Comparison of ENCODE assay signal across 8 cellular contexts in the genomic region with DNA sequence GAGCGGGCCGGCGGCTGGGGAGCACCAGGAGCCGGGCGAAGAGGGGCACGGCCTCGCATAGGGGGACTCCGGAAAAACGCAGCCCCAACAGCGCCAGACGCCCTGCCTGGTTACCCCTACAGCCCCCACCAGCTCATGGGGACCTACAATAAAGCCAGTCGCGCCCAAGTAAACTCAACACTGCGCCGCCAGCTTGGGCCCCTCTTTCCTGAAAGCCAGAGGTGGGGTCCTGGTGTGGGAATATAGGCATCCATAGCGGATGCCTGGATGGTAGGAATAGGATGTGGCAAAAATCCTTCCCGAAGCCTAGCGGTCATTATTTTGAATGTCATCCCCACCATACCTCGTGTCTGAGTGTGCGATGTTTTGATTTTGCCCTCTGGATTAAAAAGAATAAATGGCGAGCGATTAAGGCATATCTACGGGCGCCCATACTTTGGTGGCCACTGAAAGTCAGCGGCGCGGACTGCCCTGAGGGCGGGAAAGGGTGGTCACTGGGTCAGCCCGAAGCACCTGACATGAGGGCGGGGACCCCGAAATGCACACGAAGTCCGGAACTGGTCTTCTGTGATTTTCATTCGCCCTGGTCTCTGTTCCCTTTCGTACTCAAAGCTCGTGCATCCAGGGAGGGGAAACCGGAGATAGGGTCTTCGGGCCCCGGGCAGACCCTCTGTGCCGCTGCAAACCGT. TPM values are rescaled to one million over a fixed set of nuclear protein-coding genes. Genes with fewer than 3 reads are reported as not detected.
A peak's percentile ranks its signal among the peaks of the same experiment; 100 is the strongest.
DNase-seq lines count a peak whose midpoint lies in the region; ATAC-seq and TF ChIP-seq lines count a peak whose summit lies in the region.

A gene with protein sequence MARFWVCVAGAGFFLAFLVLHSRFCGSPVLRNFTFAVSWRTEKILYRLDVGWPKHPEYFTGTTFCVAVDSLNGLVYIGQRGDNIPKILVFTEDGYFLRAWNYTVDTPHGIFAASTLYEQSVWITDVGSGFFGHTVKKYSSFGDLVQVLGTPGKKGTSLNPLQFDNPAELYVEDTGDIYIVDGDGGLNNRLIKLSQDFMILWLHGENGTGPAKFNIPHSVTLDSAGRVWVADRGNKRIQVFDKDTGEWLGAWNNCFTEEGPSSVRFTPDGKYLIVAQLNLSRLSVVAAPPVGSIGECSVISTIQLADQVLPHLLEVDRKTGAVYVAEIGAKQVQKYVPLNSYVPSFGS (plus strand): TSS at position 577 of the 689 bp plus-strand sequence. CDS start 184 bp downstream, outside the sequence.
A gene (minus strand): TSS at position 210 of the 689 bp plus-strand sequence. CDS start 847 bp downstream, outside the sequence.

- TF ChIP-seq CTCF in BE2C (IDR thresholded peaks at IDR 0.05; ENCODE audit: low read depth, low read length) (no peak), liver (IDR thresholded peaks at IDR 0.05; ENCODE audit: low read depth, low read length, missing input control) (no peak)

- TF ChIP-seq RAD21 in liver (IDR thresholded peaks at IDR 0.05) = no peak

- H3K27ac ChIP-seq in liver (ENCODE audit: low read depth in 1 of 2, low read length in 2 of 2) = peak within 1 kb of the TSS; percentile 79 to 96

- peak; percentile 82 for DNase-seq in BE2C
- peak; percentile 81 for DNase-seq in NCI-H774 (lab: John Stamatoyannopoulos, UW)
- DNase-seq in activated CD4-positive, alpha-beta T cell treated with anti-CD3 and anti-CD28 coated beads, Interleukin-2, amount 50 U/mL, for 48 hours = peak; percentile 84 to 85
- peak; percentile 80 to 89 for DNase-seq in dermis microvascular lymphatic vessel endothelial cell (ENCODE audit: low read depth in 2 of 2)
- DNase-seq in stimulated activated CD4-positive, alpha-beta T cell treated with anti-CD3 and anti-CD28 coated beads, Interleukin-4, amount 100 ng/mL, for 24 hours = peak; percentile 81

- WGBS in liver = under 1% methylated on average over 41 of the region's 41 CpGs

- H3K27me3 ChIP-seq in BE2C = no peaks in the 10 kb centered on the region
- no peaks in the 10 kb centered on the region for H3K27me3 ChIP-seq in liver (ENCODE audit: control insufficient read depth in 4 of 4, insufficient read depth in 4 of 4, low read length in 3 of 4)

- H3K4me3 ChIP-seq in BE2C (ENCODE audit: low read depth, low read length) (peak within 1 kb of the TSS; percentile 97), liver (ENCODE audit: low read depth in 1 of 3, low read length in 3 of 3) (peak within 1 kb of the TSS; percentile 63 to 100 (median 90))

- peak; percentile 83 for ATAC-seq in GM19324 (IDR thresholded peaks at IDR 0.05; ENCODE audit: low FRiP score, unreplicated experiment)
- ATAC-seq in HG03469 (IDR thresholded peaks at IDR 0.05; ENCODE audit: unreplicated experiment) = peak; percentile 38

- H3K9ac ChIP-seq in liver (ENCODE audit: low read depth in 1 of 2, low read length in 2 of 2) = peak within 1 kb of the TSS; percentile 71 to 85

- H3K4me1 ChIP-seq in BE2C (no peaks in the 10 kb centered on the region), liver (ENCODE audit: control insufficient read depth in 4 of 4, insufficient read depth in 4 of 4, low read length in 3 of 4) (peaks cover 6 to 49% (median 30%) of the 10 kb centered on the region in 4 donors)

- H3K36me3 ChIP-seq in BE2C (no peaks in the 10 kb centered on the region; the same call in 1 of the 2 replicates), liver (ENCODE audit: control insufficient read depth in 4 of 4, insufficient read depth in 3 of 4, low read depth in 1 of 4, low read length in 3 of 4) (no peaks in the 10 kb centered on the region)

- H3K9me3 ChIP-seq in BE2C = no peaks in the 10 kb centered on the region
- H3K9me3 ChIP-seq in liver (ENCODE audit: control insufficient read depth in 4 of 4, low read length in 3 of 4) = no peaks in the 10 kb centered on the region

TF ChIP-seq in liver, 16 proteins besides CTCF, POLR2A, EP300 and RAD21:
- TF ChIP-seq, protein P1, sequence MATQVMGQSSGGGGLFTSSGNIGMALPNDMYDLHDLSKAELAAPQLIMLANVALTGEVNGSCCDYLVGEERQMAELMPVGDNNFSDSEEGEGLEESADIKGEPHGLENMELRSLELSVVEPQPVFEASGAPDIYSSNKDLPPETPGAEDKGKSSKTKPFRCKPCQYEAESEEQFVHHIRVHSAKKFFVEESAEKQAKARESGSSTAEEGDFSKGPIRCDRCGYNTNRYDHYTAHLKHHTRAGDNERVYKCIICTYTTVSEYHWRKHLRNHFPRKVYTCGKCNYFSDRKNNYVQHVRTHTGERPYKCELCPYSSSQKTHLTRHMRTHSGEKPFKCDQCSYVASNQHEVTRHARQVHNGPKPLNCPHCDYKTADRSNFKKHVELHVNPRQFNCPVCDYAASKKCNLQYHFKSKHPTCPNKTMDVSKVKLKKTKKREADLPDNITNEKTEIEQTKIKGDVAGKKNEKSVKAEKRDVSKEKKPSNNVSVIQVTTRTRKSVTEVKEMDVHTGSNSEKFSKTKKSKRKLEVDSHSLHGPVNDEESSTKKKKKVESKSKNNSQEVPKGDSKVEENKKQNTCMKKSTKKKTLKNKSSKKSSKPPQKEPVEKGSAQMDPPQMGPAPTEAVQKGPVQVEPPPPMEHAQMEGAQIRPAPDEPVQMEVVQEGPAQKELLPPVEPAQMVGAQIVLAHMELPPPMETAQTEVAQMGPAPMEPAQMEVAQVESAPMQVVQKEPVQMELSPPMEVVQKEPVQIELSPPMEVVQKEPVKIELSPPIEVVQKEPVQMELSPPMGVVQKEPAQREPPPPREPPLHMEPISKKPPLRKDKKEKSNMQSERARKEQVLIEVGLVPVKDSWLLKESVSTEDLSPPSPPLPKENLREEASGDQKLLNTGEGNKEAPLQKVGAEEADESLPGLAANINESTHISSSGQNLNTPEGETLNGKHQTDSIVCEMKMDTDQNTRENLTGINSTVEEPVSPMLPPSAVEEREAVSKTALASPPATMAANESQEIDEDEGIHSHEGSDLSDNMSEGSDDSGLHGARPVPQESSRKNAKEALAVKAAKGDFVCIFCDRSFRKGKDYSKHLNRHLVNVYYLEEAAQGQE (IDR thresholded peaks at IDR 0.05) = peak; percentile 69
- TF ChIP-seq TAF1 (conservative IDR thresholded peaks at IDR 0.05) (peak; percentile 69), FOXA1 (IDR thresholded peaks at IDR 0.05) (no peak), NR2F2 (IDR thresholded peaks at IDR 0.05) (peak; percentile 74), HNF4A (conservative IDR thresholded peaks at IDR 0.05) (peak in 1 of 2 donors; percentile 57), RXRA (IDR thresholded peaks at IDR 0.05) (peak; percentile 35 to 52), FOXA2 (IDR thresholded peaks at IDR 0.05) (no peak), SP1 (IDR thresholded peaks at IDR 0.05) (no peak), JUND (IDR thresholded peaks at IDR 0.05) (peak in 1 of 2 donors; percentile 16), GABPA (IDR thresholded peaks at IDR 0.05 in 1 of 2, conservative IDR thresholded peaks at IDR 0.05 in 1 of 2) (peak; percentile 18 to 66), EGR1 (IDR thresholded peaks at IDR 0.05; ENCODE audit: low read depth in 2 of 2) (no peak), HNF4G (IDR thresholded peaks at IDR 0.05) (no peak), YY1 (IDR thresholded peaks at IDR 0.05) (peak; percentile 79)
- TF ChIP-seq, protein P2, sequence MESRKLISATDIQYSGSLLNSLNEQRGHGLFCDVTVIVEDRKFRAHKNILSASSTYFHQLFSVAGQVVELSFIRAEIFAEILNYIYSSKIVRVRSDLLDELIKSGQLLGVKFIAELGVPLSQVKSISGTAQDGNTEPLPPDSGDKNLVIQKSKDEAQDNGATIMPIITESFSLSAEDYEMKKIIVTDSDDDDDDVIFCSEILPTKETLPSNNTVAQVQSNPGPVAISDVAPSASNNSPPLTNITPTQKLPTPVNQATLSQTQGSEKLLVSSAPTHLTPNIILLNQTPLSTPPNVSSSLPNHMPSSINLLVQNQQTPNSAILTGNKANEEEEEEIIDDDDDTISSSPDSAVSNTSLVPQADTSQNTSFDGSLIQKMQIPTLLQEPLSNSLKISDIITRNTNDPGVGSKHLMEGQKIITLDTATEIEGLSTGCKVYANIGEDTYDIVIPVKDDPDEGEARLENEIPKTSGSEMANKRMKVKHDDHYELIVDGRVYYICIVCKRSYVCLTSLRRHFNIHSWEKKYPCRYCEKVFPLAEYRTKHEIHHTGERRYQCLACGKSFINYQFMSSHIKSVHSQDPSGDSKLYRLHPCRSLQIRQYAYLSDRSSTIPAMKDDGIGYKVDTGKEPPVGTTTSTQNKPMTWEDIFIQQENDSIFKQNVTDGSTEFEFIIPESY (IDR thresholded peaks at IDR 0.05) = peak; percentile 51
- TF ChIP-seq, protein P3, sequence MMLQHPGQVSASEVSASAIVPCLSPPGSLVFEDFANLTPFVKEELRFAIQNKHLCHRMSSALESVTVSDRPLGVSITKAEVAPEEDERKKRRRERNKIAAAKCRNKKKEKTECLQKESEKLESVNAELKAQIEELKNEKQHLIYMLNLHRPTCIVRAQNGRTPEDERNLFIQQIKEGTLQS (IDR thresholded peaks at IDR 0.05) = no peak
- TF ChIP-seq, protein P4, sequence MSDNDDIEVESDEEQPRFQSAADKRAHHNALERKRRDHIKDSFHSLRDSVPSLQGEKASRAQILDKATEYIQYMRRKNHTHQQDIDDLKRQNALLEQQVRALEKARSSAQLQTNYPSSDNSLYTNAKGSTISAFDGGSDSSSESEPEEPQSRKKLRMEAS (IDR thresholded peaks at IDR 0.05) = peak; percentile 74

RNA-seq across cellular contexts. Expression of the first gene that starts in this region (rescaled TPM):
- 7.8 TPM for polyA plus RNA-seq in BE2C (2012; ENCODE audit: insufficient read depth, insufficient read length, low read depth)
- total RNA-seq in dermis microvascular lymphatic vessel endothelial cell (7.2 and 9.9 TPM in 2 replicates), liver (10 to 100 TPM; 16.2 TPM)
- 1 to 10 TPM; 8.4 to 9.3 TPM for polyA plus RNA-seq in liver

RNA-seq across cellular contexts. Expression of the second gene that starts in this region (rescaled TPM):
- 36.2 TPM for polyA plus RNA-seq in BE2C (2012; ENCODE audit: insufficient read depth, insufficient read length, low read depth)
- total RNA-seq in dermis microvascular lymphatic vessel endothelial cell (7.7 and 9.4 TPM in 2 replicates), liver (10 to 100 TPM; 11.1 to 11.3 TPM)
- polyA plus RNA-seq in liver = 1 to 10 TPM; 3.0 to 3.5 TPM

Comparison
In these comparisons a context has a peak if more than half of its experiments do, and no peak if none do; other contexts are left out.
1. Peak in every context shown above with its lines: DNase-seq, ATAC-seq, H3K4me3 ChIP-seq and H3K27ac ChIP-seq.